Comparison of ENCODE assay signal across 35 cellular contexts in the genomic region with DNA sequence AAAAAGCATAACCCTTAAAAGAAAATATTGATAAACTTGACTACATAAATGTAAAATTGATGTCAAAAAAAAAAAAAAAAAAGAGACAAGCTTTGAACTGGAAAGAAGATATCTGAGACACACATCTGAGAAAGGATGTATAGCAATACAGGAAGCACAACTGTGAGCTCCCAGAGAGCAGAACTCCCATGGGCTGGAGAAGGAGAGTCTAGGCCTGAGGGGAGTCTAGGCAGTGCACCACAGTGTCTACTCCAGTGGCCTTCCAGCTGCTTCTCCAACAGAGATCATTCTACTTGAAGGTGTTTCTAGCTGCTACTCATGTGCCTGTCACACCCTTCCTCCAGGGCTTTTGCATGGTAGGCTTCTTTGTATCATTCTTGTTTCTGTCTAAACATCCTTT. TPM values are rescaled to one million over a fixed set of nuclear protein-coding genes. Genes with fewer than 3 reads are reported as not detected.
"Had no signal": no experiment of that assay in that cellular context is flagged by ENCODE, and none has a peak within 500 bp of the region (broad histone marks: within the 10 kb centered on the region; RNA-seq: fewer than 3 reads in every experiment).

No MANE protein-coding gene starts in this region.

- H3K27ac Mint-ChIP-seq: activated B cell treated with CpG ODN at 0.5 μM for 24 hours; activated CD4-positive, alpha-beta memory T cell treated with anti-CD3 and anti-CD28 coated beads for 36 hours; activated CD4-positive, alpha-beta T cell treated with anti-CD3 and anti-CD28 coated beads, Interleukin-2, amount 10 ng/mL, durations not matched to agents 24 days and 14 days; activated CD8-positive, alpha-beta T cell treated with anti-CD3 and anti-CD28 coated beads for 36 hours; activated naive CD4-positive, alpha-beta T cell treated with anti-CD3 and anti-CD28 coated beads for 36 hours; activated naive CD8-positive, alpha-beta T cell treated with anti-CD3 and anti-CD28 coated beads for 36 hours; activated T-cell treated with anti-CD3 and anti-CD28 coated beads, Interleukin-2, amount 50 U/mL, for 72 hours; activated T-helper 1 cell treated with anti-CD3 and anti-CD28 coated beads, Interleukin-12 subunit alpha, Interleukin-12 subunit beta, Interleukin-2, Interleukin-4 antibody, amounts not matched to agents 30 ng/mL and 10 ng/mL and 1 ng/mL, durations not matched to agents 14 hours and 24 hours and 36 hours; activated T-helper 17 cell treated with anti-CD3 and anti-CD28 coated beads, Interleukin-2, amount 50 U/mL, for 72 hours; T-helper 1 cell treated with Interleukin-12 subunit alpha and Interleukin-12 subunit beta and Interleukin-4 antibody, amounts not matched to agents 30 μg/mL and 1 μg/mL, for 36 hours; T-helper 2 cell treated with Interferon-gamma antibody and Interleukin-4, amounts not matched to agents 5 μg/mL and 100 μg/mL, for 36 hours had no signal

- H3K36me3 Mint-ChIP-seq: activated CD4-positive, alpha-beta memory T cell treated with anti-CD3 and anti-CD28 coated beads for 36 hours; activated naive CD4-positive, alpha-beta T cell treated with anti-CD3 and anti-CD28 coated beads, Interleukin-2, amount 50 U/mL, for 72 hours; activated naive CD8-positive, alpha-beta T cell treated with anti-CD3 and anti-CD28 coated beads for 36 hours had no signal

- H3K27ac ChIP-seq: adrenal gland, body of pancreas, brain microvascular endothelial cell, breast epithelium, VCaP had no signal

- H3K27me3 Mint-ChIP-seq: activated B cell treated with CpG ODN at 0.5 μM for 24 hours had no signal

- H3K9me3 Mint-ChIP-seq: activated CD4-positive, alpha-beta memory T cell treated with anti-CD3 and anti-CD28 coated beads for 36 hours; activated CD4-positive, alpha-beta T cell treated with anti-CD3 and anti-CD28 coated beads, Interleukin-2, amount 10 ng/mL, durations not matched to agents 24 days and 14 days; activated CD8-positive, alpha-beta T cell treated with anti-CD3 and anti-CD28 coated beads for 36 hours; activated naive CD4-positive, alpha-beta T cell treated with anti-CD3 and anti-CD28 coated beads for 36 hours; activated naive CD4-positive, alpha-beta T cell treated with anti-CD3 and anti-CD28 coated beads, Interleukin-2, amount 50 U/mL, for 72 hours; activated naive CD8-positive, alpha-beta T cell treated with anti-CD3 and anti-CD28 coated beads for 36 hours; activated T-cell treated with anti-CD3 and anti-CD28 coated beads, Interleukin-2, amount 50 U/mL, for 4 hours; activated T-cell treated with anti-CD3 and anti-CD28 coated beads, Interleukin-2, amount 50 U/mL, for 72 hours; activated T-helper 1 cell treated with anti-CD3 and anti-CD28 coated beads, Interleukin-12 subunit alpha, Interleukin-12 subunit beta, Interleukin-2, Interleukin-4 antibody, amounts not matched to agents 30 ng/mL and 10 ng/mL and 1 ng/mL, durations not matched to agents 14 hours and 24 hours and 36 hours; activated T-helper 17 cell treated with anti-CD3 and anti-CD28 coated beads, Interleukin-2, amount 50 U/mL, for 72 hours; T-helper 1 cell treated with Interleukin-12 subunit alpha and Interleukin-12 subunit beta and Interleukin-4 antibody, amounts not matched to agents 30 μg/mL and 1 μg/mL, for 36 hours; T-helper 2 cell treated with Interferon-gamma antibody and Interleukin-4, amounts not matched to agents 5 μg/mL and 100 μg/mL, for 36 hours had no signal

- H3K9me3 ChIP-seq: adrenal gland, body of pancreas, breast epithelium had no signal

- H3K4me3 Mint-ChIP-seq: activated B cell treated with CpG ODN at 0.5 μM for 24 hours; activated CD4-positive, alpha-beta memory T cell treated with anti-CD3 and anti-CD28 coated beads for 36 hours; activated CD4-positive, alpha-beta T cell treated with anti-CD3 and anti-CD28 coated beads, Interleukin-2, amount 10 ng/mL, durations not matched to agents 24 days and 14 days; activated CD8-positive, alpha-beta T cell treated with anti-CD3 and anti-CD28 coated beads for 36 hours; activated naive CD4-positive, alpha-beta T cell treated with anti-CD3 and anti-CD28 coated beads for 36 hours; activated naive CD8-positive, alpha-beta T cell treated with anti-CD3 and anti-CD28 coated beads for 36 hours; activated T-cell treated with anti-CD3 and anti-CD28 coated beads, Interleukin-2, amount 50 U/mL, for 4 hours; activated T-cell treated with anti-CD3 and anti-CD28 coated beads, Interleukin-2, amount 50 U/mL, for 72 hours; activated T-helper 1 cell treated with anti-CD3 and anti-CD28 coated beads, Interleukin-12 subunit alpha, Interleukin-12 subunit beta, Interleukin-2, Interleukin-4 antibody, amounts not matched to agents 30 ng/mL and 10 ng/mL and 1 ng/mL, durations not matched to agents 14 hours and 24 hours and 36 hours; activated T-helper 17 cell treated with anti-CD3 and anti-CD28 coated beads, Interleukin-2, amount 50 U/mL, for 72 hours; T-helper 1 cell treated with Interleukin-12 subunit alpha and Interleukin-12 subunit beta and Interleukin-4 antibody, amounts not matched to agents 30 μg/mL and 1 μg/mL, for 36 hours; T-helper 2 cell treated with Interferon-gamma antibody and Interleukin-4, amounts not matched to agents 5 μg/mL and 100 μg/mL, for 36 hours had no signal

- H3K4me1 ChIP-seq: adrenal gland, body of pancreas, breast epithelium had no signal

- H3K36me3 ChIP-seq: adrenal gland, brain microvascular endothelial cell, breast epithelium had no signal

- H3K4me3 ChIP-seq: adrenal gland, body of pancreas, breast epithelium had no signal

- H3K27me3 ChIP-seq: adrenal gland, body of pancreas, brain microvascular endothelial cell, breast epithelium had no signal

- DNase-seq: activated B cell treated with CpG ODN at 0.5 μM for 24 hours; activated CD4-positive, alpha-beta memory T cell treated with anti-CD3 and anti-CD28 coated beads for 36 hours; activated CD4-positive, alpha-beta T cell treated with anti-CD3 and anti-CD28 coated beads for 4 hours; activated CD4-positive, alpha-beta T cell treated with anti-CD3 and anti-CD28 coated beads, Interleukin-2, amount 10 ng/mL, durations not matched to agents 24 days and 14 days; activated CD4-positive, alpha-beta T cell treated with anti-CD3 and anti-CD28 coated beads, Interleukin-2, amount 50 U/mL, for 1 hour; activated CD4-positive, alpha-beta T cell treated with anti-CD3 and anti-CD28 coated beads, Interleukin-2, amount 50 U/mL, for 4 hours; activated CD4-positive, CD25-positive, alpha-beta regulatory T cell treated with anti-CD3 and anti-CD28 coated beads, Interleukin-2, amount 50 U/mL, for 72 hours; activated CD8-positive, alpha-beta memory T cell treated with anti-CD3 and anti-CD28 coated beads, Interleukin-2, amount 50 U/mL, for 4 hours; activated CD8-positive, alpha-beta T cell treated with anti-CD3 and anti-CD28 coated beads for 36 hours; activated effector memory CD4-positive, alpha-beta T cell treated with anti-CD3 and anti-CD28 coated beads, Interleukin-2, amount 50 U/mL, for 16 hours; activated gamma-delta T cell treated with Interleukin-2 at 50 U/mL for 16 hours; activated naive CD4-positive, alpha-beta T cell; activated naive CD4-positive, alpha-beta T cell treated with anti-CD3 and anti-CD28 coated beads for 36 hours; activated naive CD4-positive, alpha-beta T cell treated with anti-CD3 and anti-CD28 coated beads, Interleukin-2, amount 50 U/mL, for 16 hours; activated naive CD8-positive, alpha-beta T cell treated with anti-CD3 and anti-CD28 coated beads for 36 hours; activated T-cell treated with anti-CD3 and anti-CD28 coated beads for 4 hours; activated T-cell treated with anti-CD3 and anti-CD28 coated beads, Interleukin-2, amount 50 U/mL, for 1 hour; activated T-cell treated with anti-CD3 and anti-CD28 coated beads, Interleukin-2, amount 50 U/mL, for 4 hours; activated T-cell treated with anti-CD3 and anti-CD28 coated beads, Interleukin-2, amount 50 U/mL, for 72 hours; adrenal gland; amniotic stem cell; aorta; body of pancreas; brain microvascular endothelial cell; central memory CD4-positive, alpha-beta T cell; T-helper 2 cell; T-helper 9 cell had no signal

- H3K4me1 Mint-ChIP-seq: activated B cell treated with CpG ODN at 0.5 μM for 24 hours; activated CD4-positive, alpha-beta T cell treated with anti-CD3 and anti-CD28 coated beads, Interleukin-2, amount 10 ng/mL, durations not matched to agents 24 days and 14 days; activated naive CD8-positive, alpha-beta T cell treated with anti-CD3 and anti-CD28 coated beads for 36 hours; activated T-helper 17 cell treated with anti-CD3 and anti-CD28 coated beads, Interleukin-2, amount 50 U/mL, for 72 hours had no signal

- ATAC-seq: activated CD8-positive, alpha-beta T cell treated with anti-CD3 and anti-CD28 coated beads for 36 hours; activated naive CD4-positive, alpha-beta T cell treated with anti-CD3 and anti-CD28 coated beads, Interleukin-2, amount 50 U/mL, for 72 hours; activated T-cell treated with anti-CD3 and anti-CD28 coated beads, Interleukin-2, amount 50 U/mL, for 4 hours; activated T-cell treated with anti-CD3 and anti-CD28 coated beads, Interleukin-2, amount 50 U/mL, for 72 hours; activated T-helper 17 cell treated with anti-CD3 and anti-CD28 coated beads, Interleukin-2, amount 50 U/mL, for 72 hours; body of pancreas had no signal

RNA-seq across cellular contexts. Expression of a gene that starts 54.2 kb away (rescaled TPM):
- total RNA-seq: activated B cell treated with CpG ODN at 0.5 μM for 24 hours; activated CD4-positive, alpha-beta memory T cell treated with anti-CD3 and anti-CD28 coated beads for 36 hours; activated CD4-positive, alpha-beta T cell treated with anti-CD3 and anti-CD28 coated beads, Interleukin-2, amount 10 ng/mL, durations not matched to agents 24 days and 14 days; activated CD8-positive, alpha-beta memory T cell treated with anti-CD3 and anti-CD28 coated beads for 36 hours; activated CD8-positive, alpha-beta T cell treated with anti-CD3 and anti-CD28 coated beads for 36 hours; activated naive CD4-positive, alpha-beta T cell treated with anti-CD3 and anti-CD28 coated beads for 36 hours; activated naive CD8-positive, alpha-beta T cell treated with anti-CD3 and anti-CD28 coated beads for 36 hours; activated T-cell treated with anti-CD3 and anti-CD28 coated beads, Interleukin-2, amount 50 U/mL, for 4 hours; activated T-cell treated with anti-CD3 and anti-CD28 coated beads, Interleukin-2, amount 50 U/mL, for 72 hours; activated T-helper 1 cell treated with anti-CD3 and anti-CD28 coated beads, Interleukin-12 subunit alpha, Interleukin-12 subunit beta, Interleukin-2, Interleukin-4 antibody, amounts not matched to agents 30 ng/mL and 10 ng/mL and 1 ng/mL, durations not matched to agents 14 hours and 24 hours and 36 hours; activated T-helper 17 cell treated with anti-CD3 and anti-CD28 coated beads, Interleukin-2, amount 50 U/mL, for 72 hours had no signal
